ENCODE assay signal across 18 cellular contexts in the genomic region with DNA sequence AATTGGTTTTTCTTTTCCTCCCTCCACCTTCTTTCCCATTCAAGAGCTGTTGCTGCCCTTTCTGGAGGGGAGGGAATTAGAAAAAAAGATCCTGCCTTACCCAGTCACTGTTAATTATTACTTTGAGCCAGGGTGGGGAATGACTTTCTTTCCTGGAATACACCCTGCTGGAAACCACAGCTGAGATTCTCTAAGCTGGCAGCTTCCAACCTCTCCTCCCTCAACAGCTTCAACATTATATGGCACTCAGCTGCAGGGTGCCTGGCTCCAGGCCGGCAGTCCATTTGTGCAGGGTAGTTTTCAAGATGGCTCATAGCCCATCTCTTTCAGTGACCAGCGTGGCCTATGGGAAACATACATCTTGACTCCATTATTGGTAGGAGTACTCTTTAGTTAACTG.
A peak's percentile ranks its signal among the peaks of the same experiment; 100 is the strongest.
DNase-seq lines count a peak whose midpoint lies in the region; ATAC-seq, FAIRE-seq and TF ChIP-seq lines count a peak whose summit lies in the region.
"Had no signal": no experiment of that assay in that cellular context is flagged by ENCODE, and none has a peak within 500 bp of the region (broad histone marks: within the 10 kb centered on the region; RNA-seq: fewer than 3 reads in every experiment).

No MANE protein-coding gene starts in this region.

- H3K4me1 ChIP-seq in HepG2 (ENCODE audit: insufficient read depth, low read length) = peaks cover 14% of the 10 kb centered on the region
- H3K4me1 ChIP-seq in right lobe of liver = no peaks in the 10 kb centered on the region
- no peaks in the 10 kb centered on the region for H3K4me1 ChIP-seq in tibial nerve

- in situ Hi-C loops in HepG2 (cut with HindIII; ENCODE audit: extremely low pct_ligation_motif_present, low pct_unique_long_range_greater_than_20kb) = no loop called here

- H3K4me3 Mint-ChIP-seq in brain = no peak overlapping the region

- no peaks in the 10 kb centered on the region for H3K27me3 Mint-ChIP-seq in brain

- H3K27me3 ChIP-seq in HepG2 (ENCODE audit: control insufficient read depth in 1 of 2, insufficient read depth in 2 of 2, low read length in 2 of 2) = no peaks in the 10 kb centered on the region
- H3K27me3 ChIP-seq in right lobe of liver = no peaks in the 10 kb centered on the region
- H3K27me3 ChIP-seq in tibial nerve = no peaks in the 10 kb centered on the region
- H3K27me3 ChIP-seq: BLaER1 treated with 17β-estradiol and CSF1 and Interleukin-3, amounts not matched to agents 10 nM and 100 nM had no signal

- no peaks in the 10 kb centered on the region for H4K20me1 ChIP-seq in HepG2 (ENCODE audit: insufficient read depth, low read length)
- H4K20me1 ChIP-seq: BLaER1 treated with 17β-estradiol and CSF1 and Interleukin-3, amounts not matched to agents 10 nM and 100 nM had no signal

- BruUV-seq in HepG2 (replicated peaks; lab: Mats Ljungman, UMichigan) = no TSS peak

- TF ChIP-seq CTCF in HepG2 (CRISPR knock-in tag; IDR thresholded peaks at IDR 0.05) (no peak), right lobe of liver (IDR thresholded peaks at IDR 0.05) (no peak), brain (conservative IDR thresholded peaks at IDR 0.05) (no peak), tibial nerve (IDR thresholded peaks at IDR 0.05) (no peak)

- FAIRE-seq in HepG2 (lab: Jason Lieb, UNC) = no peak
- FAIRE-seq: GM12878 had no signal

- H3K9me3 ChIP-seq in HepG2 (ENCODE audit: low read length) = peaks cover 12% of the 10 kb centered on the region
- no peaks in the 10 kb centered on the region for H3K9me3 ChIP-seq in right lobe of liver
- peaks cover 0 to 9% (median 0%) of the 10 kb centered on the region in 4 donors for H3K9me3 ChIP-seq in tibial nerve

- DNase-seq in HepG2 (ENCODE audit: low spot score) (no peak), right lobe of liver (no peak), medulla oblongata (ENCODE audit: extremely low spot score) (peak; percentile 12), islet precursor cell (no peak), tibial nerve (ENCODE audit: low spot score in 2 of 2) (no peak), DMS114 treated with DMSO at 0.1 percent for 48 hours (lab: John Stamatoyannopoulos, UW; ENCODE audit: unreplicated experiment) (no peak), GDM1 (lab: John Stamatoyannopoulos, UW) (no peak)
- DNase-seq: 8988T, DMS53, NCI-H1436 treated with DMSO at 0.1 percent for 48 hours, NCI-H2081 treated with DMSO at 0.1 percent for 48 hours, NCI-H226, NCI-H526 treated with DMSO at 0.1 percent for 48 hours had no signal

- no peak for TF ChIP-seq POLR2A in HepG2 (IDR thresholded peaks at IDR 0.05; ENCODE audit: insufficient read depth in 1 of 2, low read depth in 2 of 2, low read length in 2 of 2)
- no peak for TF ChIP-seq POLR2A in right lobe of liver (IDR thresholded peaks at IDR 0.05)
- no peak for TF ChIP-seq POLR2A in tibial nerve (IDR thresholded peaks at IDR 0.05)

- POLR2A ChIA-PET in HepG2 (lab: Yijun Ruan, JAX) = no interaction called here

- no peak overlapping the region for H3K9ac ChIP-seq in HepG2 (ENCODE audit: insufficient read depth, low read depth, low read length)
- H3K9ac ChIP-seq: BLaER1 treated with 17β-estradiol and CSF1 and Interleukin-3, amounts not matched to agents 10 nM and 100 nM had no signal

- H2AFZ ChIP-seq in HepG2 (ENCODE audit: low read length) = no peak overlapping the region

- H3K27ac Mint-ChIP-seq in brain = peak overlapping the region in 3 of 5 experiments; percentile 35 to 80 (median 60)

- H3K27ac ChIP-seq in HepG2 (ENCODE audit: extremely low read length, insufficient read depth, low read length) (no peak overlapping the region), right lobe of liver (no peak overlapping the region), tibial nerve (no peak overlapping the region)
- H3K27ac ChIP-seq: BLaER1 treated with 17β-estradiol and CSF1 and Interleukin-3, amounts not matched to agents 10 nM and 100 nM had no signal

- no peaks in the 10 kb centered on the region for H3K79me2 ChIP-seq in HepG2 (ENCODE audit: insufficient read depth, low read length)

- H3K36me3 Mint-ChIP-seq in brain = peaks cover 83% of the 10 kb centered on the region

- H3K4me3 ChIP-seq in HepG2 (replicated peaks in 1 of 3; ENCODE audit: insufficient read depth in 1 of 3, low read depth in 2 of 3, low read length in 3 of 3) = no peak overlapping the region
- H3K4me3 ChIP-seq in right lobe of liver = no peak overlapping the region
- H3K4me3 ChIP-seq in tibial nerve = no peak overlapping the region
- H3K4me3 ChIP-seq: BLaER1 treated with 17β-estradiol and CSF1 and Interleukin-3, amounts not matched to agents 10 nM and 100 nM; GM12878 had no signal

- ATAC-seq in HepG2 = no peak
- no peak for ATAC-seq in right lobe of liver
- ATAC-seq: GM12878, HCT116, Right ventricle myocardium inferior had no signal

- intact Hi-C loops in HepG2 (cut with micrococcal nuclease; ENCODE audit: unreplicated experiment) (no loop called here), right lobe of liver (cut with DNase I) (no loop called here)

- TF ChIP-seq RAD21 in HepG2 (CRISPR knock-in tag; IDR thresholded peaks at IDR 0.05) = no peak

- H3K4me2 ChIP-seq in HepG2 (ENCODE audit: low read depth, low read length) = no peak overlapping the region
- H3K4me2 ChIP-seq: BLaER1 treated with 17β-estradiol and CSF1 and Interleukin-3, amounts not matched to agents 10 nM and 100 nM had no signal

- CTCF ChIA-PET in HepG2 (lab: Yijun Ruan, JAX; ENCODE audit: low intra/inter-chr PET ratio, low total read pairs) = no interaction called here

- H3K36me3 ChIP-seq in HepG2 (replicated peaks in 1 of 2; ENCODE audit: control insufficient read depth in 1 of 2, insufficient read depth in 2 of 2, low read length in 2 of 2) = peaks cover 1 to 9% of the 10 kb centered on the region in 2 experiments; a peak in 2 of 5 replicates
- peaks cover 0 to 5% (median 2%) of the 10 kb centered on the region in 4 donors for H3K36me3 ChIP-seq in right lobe of liver
- H3K36me3 ChIP-seq in tibial nerve = peaks cover 0 to 47% (median 0%) of the 10 kb centered on the region in 3 donors

- TF ChIP-seq EP300 in HepG2 (IDR thresholded peaks at IDR 0.05; ENCODE audit: low read depth in 2 of 2, low read length in 2 of 2) = no peak
- no peak for TF ChIP-seq EP300 in HepG2 (CRISPR knock-in tag; IDR thresholded peaks at IDR 0.05; ENCODE audit: borderline replicate concordance)
- TF ChIP-seq EP300 in tibial nerve (IDR thresholded peaks at IDR 0.05) = no peak

- peaks cover 18% of the 10 kb centered on the region for H3K4me1 Mint-ChIP-seq in brain

- H3K9me3 Mint-ChIP-seq in brain = peaks cover 2 to 12% (median 7%) of the 10 kb centered on the region in 5 experiments

- WGBS in HepG2 (ENCODE audit: low lambda C conversion rate) = 92% methylated on average over 2 of the region's 2 CpGs
- WGBS in right lobe of liver (ENCODE audit: insufficient coverage, low coverage, low lambda C conversion rate, missing lambda C conversion rate) = 100% methylated on average over 2 of the region's 2 CpGs
- WGBS in tibial nerve, 2 donors = 63 to 80% methylated on average over 2 of the region's 2 CpGs

TF ChIP-seq in HepG2, 621 proteins besides CTCF, POLR2A, EP300 and RAD21:
- TF ChIP-seq RBM22 (optimal IDR thresholded peaks at IDR 0.05; ENCODE audit: low read length) (peak; percentile 77), PHF20 (CRISPR knock-in tag; IDR thresholded peaks at IDR 0.05) (no peak)
